1 cellular context compared by ENCODE assay signal in genomic region chr6:7701212-7701834, GRCh38.
TF ChIP-seq lines count a peak whose summit lies in the region.

No MANE protein-coding gene starts in this region.

TF ChIP-seq in K562, 482 proteins besides CTCF, POLR2A, EP300 and RAD21 (continued from another document and continues in another):
- TF ChIP-seq ZNF354B (CRISPR knock-in tag; IDR thresholded peaks at IDR 0.05) (no peak), CSDE1 (IDR thresholded peaks at IDR 0.05) (no peak), ZNF707 (CRISPR knock-in tag; conservative IDR thresholded peaks at IDR 0.05) (no peak), JUNB (CRISPR knock-in tag; conservative IDR thresholded peaks at IDR 0.05) (no peak), RFX7 (CRISPR knock-in tag; IDR thresholded peaks at IDR 0.05) (no peak), DDX20 (tag; IDR thresholded peaks at IDR 0.05; ENCODE audit: low read depth) (no peak), POLR2G (IDR thresholded peaks at IDR 0.05; ENCODE audit: low read depth, low read length) (no peak), ZNF277 (CRISPR knock-in tag; IDR thresholded peaks at IDR 0.05; ENCODE audit: borderline replicate concordance) (no peak), TCFL5 (CRISPR knock-in tag; conservative IDR thresholded peaks at IDR 0.05) (no peak), CCNT2 (IDR thresholded peaks at IDR 0.05; ENCODE audit: borderline replicate concordance, extremely low read depth, insufficient read length, low read depth, low read length) (no peak), ZNF644 (tag; IDR thresholded peaks at IDR 0.05; ENCODE audit: low read depth) (no peak), ZNF785 (CRISPR knock-in tag; IDR thresholded peaks at IDR 0.05) (no peak), ZBTB8A (IDR thresholded peaks at IDR 0.05; ENCODE audit: partially characterized antibody) (no peak), ATF7 (IDR thresholded peaks at IDR 0.05) (peak; percentile 49), ID3 (CRISPR knock-in tag; IDR thresholded peaks at IDR 0.05) (no peak), ID3 (tag; IDR thresholded peaks at IDR 0.05) (no peak), ZNF12 (CRISPR knock-in tag; IDR thresholded peaks at IDR 0.05) (no peak), BRF1 (IDR thresholded peaks at IDR 0.05; ENCODE audit: borderline replicate concordance, extremely low read depth, insufficient read length) (no peak), VEZF1 (CRISPR knock-in tag; IDR thresholded peaks at IDR 0.05) (peak; percentile 50), POLR3A (IDR thresholded peaks at IDR 0.05; ENCODE audit: borderline replicate concordance, extremely low read depth, insufficient read depth, insufficient read length) (no peak), IRF9 (tag; IDR thresholded peaks at IDR 0.05) (no peak), FUS (optimal IDR thresholded peaks at IDR 0.05; ENCODE audit: low read depth, low read length) (no peak), MAX (CRISPR knock-in tag; IDR thresholded peaks at IDR 0.05) (no peak), GTF2F1 (IDR thresholded peaks at IDR 0.05; ENCODE audit: low read depth, low read length) (no peak), E2F1 (CRISPR knock-in tag; IDR thresholded peaks at IDR 0.05) (no peak), ZNF444 (CRISPR knock-in tag; IDR thresholded peaks at IDR 0.05) (no peak), ZBTB49 (CRISPR knock-in tag; IDR thresholded peaks at IDR 0.05; ENCODE audit: borderline replicate concordance) (no peak), SETDB1 (IDR thresholded peaks at IDR 0.05; ENCODE audit: low read length) (no peak), ZNF253 (CRISPR knock-in tag; conservative IDR thresholded peaks at IDR 0.05) (no peak), PRPF4 (IDR thresholded peaks at IDR 0.05; ENCODE audit: insufficient read depth, low read depth, low read length, poor library complexity, severe bottlenecking) (no peak), RNF2 (IDR thresholded peaks at IDR 0.05) (peak; percentile 44; the same call in 1 of the 2 replicates), NR2C1 (IDR thresholded peaks at IDR 0.05) (no peak), NR2C1 (tag; IDR thresholded peaks at IDR 0.05) (no peak), SIN3B (IDR thresholded peaks at IDR 0.05; ENCODE audit: low read depth) (no peak), CCAR2 (IDR thresholded peaks at IDR 0.05; ENCODE audit: low read depth, low read length) (no peak), GTF3C2 (IDR thresholded peaks at IDR 0.05; ENCODE audit: borderline replicate concordance, extremely low read depth, insufficient read length) (no peak), HMBOX1 (IDR thresholded peaks at IDR 0.05) (no peak), ZBTB33 (CRISPR knock-in tag; IDR thresholded peaks at IDR 0.05) (no peak), PHB (CRISPR knock-in tag; IDR thresholded peaks at IDR 0.05) (no peak), KAT2B (IDR thresholded peaks at IDR 0.05; ENCODE audit: low read depth, low read length) (no peak), ARNT (IDR thresholded peaks at IDR 0.05) (no peak), NFIX (CRISPR knock-in tag; IDR thresholded peaks at IDR 0.05; ENCODE audit: low read depth) (no peak), CBX2 (IDR thresholded peaks at IDR 0.05; ENCODE audit: insufficient read depth, low read length, poor library complexity, severe bottlenecking) (no peak), GTF2A2 (tag; IDR thresholded peaks at IDR 0.05) (no peak), CHD4 (IDR thresholded peaks at IDR 0.05; ENCODE audit: insufficient read depth, insufficient replicate concordance, low read depth, low read length, poor library complexity, severe bottlenecking) (no peak), CEBPB (tag; IDR thresholded peaks at IDR 0.05) (peak; percentile 89), GATA2 (CRISPR knock-in tag; IDR thresholded peaks at IDR 0.05) (peak; percentile 20; the same call in 1 of the 2 replicates), ZKSCAN1 (IDR thresholded peaks at IDR 0.05; ENCODE audit: low read depth, low read length) (no peak), CREB3 (tag; conservative IDR thresholded peaks at IDR 0.05; ENCODE audit: low read depth) (no peak), WHSC1 (IDR thresholded peaks at IDR 0.05; ENCODE audit: low read length) (no peak), SRSF1 (IDR thresholded peaks at IDR 0.05; ENCODE audit: low read depth, low read length) (no peak), NCOR1 (IDR thresholded peaks at IDR 0.05) (peak; percentile 51), ZNF395 (CRISPR knock-in tag; IDR thresholded peaks at IDR 0.05) (no peak), TEAD2 (tag; IDR thresholded peaks at IDR 0.05) (no peak), TAF15 (IDR thresholded peaks at IDR 0.05; ENCODE audit: low read depth, low read length) (no peak)
